26 cellular contexts compared by ENCODE assay signal in genomic region chr18:9878095-9878494, GRCh38. TPM values are rescaled to one million over a fixed set of nuclear protein-coding genes. Genes with fewer than 3 reads are reported as not detected.
"Had no signal": no experiment of that assay in that cellular context is flagged by ENCODE, and none has a peak within 500 bp of the region (broad histone marks: within the 10 kb centered on the region; RNA-seq: fewer than 3 reads in every experiment).

No MANE protein-coding gene starts in this region.

- H3K9me3 ChIP-seq: left lung, lower lobe of right lung, spleen, suprapubic skin, tibial nerve had no signal

- H3K4me1 ChIP-seq: suprapubic skin had no signal

- H3K4me3 ChIP-seq: left lung, lower lobe of right lung, neural progenitor cell had no signal

- H2AFZ ChIP-seq: neural progenitor cell had no signal

- H3K27ac ChIP-seq: neural progenitor cell had no signal

- H3K36me3 ChIP-seq: left lung, lower lobe of right lung, neural progenitor cell, spleen, suprapubic skin, tibial nerve had no signal

- ATAC-seq: activated CD8-positive, alpha-beta T cell treated with anti-CD3 and anti-CD28 coated beads for 36 hours; activated naive CD8-positive, alpha-beta T cell treated with anti-CD3 and anti-CD28 coated beads, Interleukin-2, amount 50 U/mL, for 24 hours; activated T-cell treated with anti-CD3 and anti-CD28 coated beads, Interleukin-2, amount 50 U/mL, for 4 hours; activated T-helper 17 cell treated with anti-CD3 and anti-CD28 coated beads, Interleukin-2, amount 50 U/mL, for 72 hours; natural killer cell; T-helper 17 cell; WTC11 had no signal

- DNase-seq: activated CD4-positive, alpha-beta T cell treated with anti-CD3 and anti-CD28 coated beads for 1 hour; activated CD4-positive, alpha-beta T cell treated with anti-CD3 and anti-CD28 coated beads, Interleukin-2, amount 10 ng/mL, durations not matched to agents 7 days and 5 days; activated CD8-positive, alpha-beta T cell treated with anti-CD3 and anti-CD28 coated beads for 36 hours; activated gamma-delta T cell treated with Interleukin-2 at 50 U/mL for 16 hours; activated naive CD8-positive, alpha-beta T cell treated with anti-CD3 and anti-CD28 coated beads, Interleukin-2, amount 50 U/mL, for 24 hours; activated T-cell treated with anti-CD3 and anti-CD28 coated beads, Interleukin-2, amount 50 U/mL, for 4 hours; dorsolateral prefrontal cortex; effector memory CD4-positive, alpha-beta T cell; head of caudate nucleus; hypothalamus; left lung; lower lobe of right lung; natural killer cell; occipital lobe; right cardiac atrium; spleen; stimulated activated naive CD4-positive, alpha-beta T cell; T-helper 17 cell; T1000 had no signal

- H3K27me3 ChIP-seq: left lung, neural progenitor cell, spleen, suprapubic skin, tibial nerve had no signal

- H3K9ac ChIP-seq: neural progenitor cell had no signal

RNA-seq across cellular contexts. Expression of gene TXNDC2, which starts 7.7 kb away (rescaled TPM):
- total RNA-seq: activated CD4-positive, alpha-beta T cell treated with anti-CD3 and anti-CD28 coated beads, Interleukin-2, amount 10 ng/mL, durations not matched to agents 7 days and 5 days; activated CD8-positive, alpha-beta T cell treated with anti-CD3 and anti-CD28 coated beads for 36 hours; activated T-cell treated with anti-CD3 and anti-CD28 coated beads, Interleukin-2, amount 50 U/mL, for 4 hours; activated T-helper 17 cell treated with anti-CD3 and anti-CD28 coated beads, Interleukin-2, amount 50 U/mL, for 72 hours; cerebellum; epithelial cell of proximal tubule; natural killer cell; occipital lobe; suprapubic skin; T-helper 17 cell had no signal
- polyA plus RNA-seq: right cardiac atrium had no signal
